In genomic region chr13:79749985-79750551, GRCh38 we compare ENCODE assay signal across 10 cellular contexts.
DNase-seq lines count a peak whose midpoint lies in the region; ATAC-seq and TF ChIP-seq lines count a peak whose summit lies in the region.
"Had no signal": no experiment of that assay in that cellular context is flagged by ENCODE, and none has a peak within 500 bp of the region (broad histone marks: within the 10 kb centered on the region; RNA-seq: fewer than 3 reads in every experiment).

No MANE protein-coding gene starts in this region.

- no peaks in the 10 kb centered on the region for H3K36me3 ChIP-seq in ACC112 (ENCODE audit: insufficient read depth, low read length)

- no peak for ATAC-seq in GM21515 (IDR thresholded peaks at IDR 0.05; ENCODE audit: unreplicated experiment)

- H3K4me3 ChIP-seq in ACC112 (ENCODE audit: low read depth, low read length): no peak overlapping the region
- H3K4me3 ChIP-seq in epithelial cell of esophagus (ENCODE audit: low read length): no peak overlapping the region

- no peaks in the 10 kb centered on the region for H3K79me2 ChIP-seq in ACC112 (ENCODE audit: control insufficient read depth, insufficient read depth, low read length, unreplicated experiment)

- peak overlapping the region; percentile 98 for H3K27ac Mint-ChIP-seq in mesothelial cell of epicardium
- H3K27ac Mint-ChIP-seq: CD4-positive, CD25-positive, alpha-beta regulatory T cell had no signal

- no peak overlapping the region for H3K4me3 Mint-ChIP-seq in mesothelial cell of epicardium
- H3K4me3 Mint-ChIP-seq: CD4-positive, CD25-positive, alpha-beta regulatory T cell had no signal

- peaks cover 14% of the 10 kb centered on the region for H3K4me1 ChIP-seq in ACC112 (ENCODE audit: control insufficient read depth, insufficient read depth, low read length, unreplicated experiment)

- peaks cover 56% of the 10 kb centered on the region for H3K4me1 Mint-ChIP-seq in mesothelial cell of epicardium
- H3K4me1 Mint-ChIP-seq: CD4-positive, CD25-positive, alpha-beta regulatory T cell had no signal

- TF ChIP-seq CTCF in epithelial cell of esophagus (IDR thresholded peaks at IDR 0.05; ENCODE audit: insufficient read depth, low read depth, low read length, missing control alignments) (no peak), mesothelial cell of epicardium (IDR thresholded peaks at IDR 0.05; ENCODE audit: unreplicated experiment) (no peak), GM13977 (IDR thresholded peaks at IDR 0.05; ENCODE audit: extremely low read depth, insufficient read depth, missing control alignments) (no peak)

- in situ Hi-C loops in GM13977 (cut with MboI; ENCODE audit: low pct_unique_long_range_greater_than_20kb, low sequenced_read_pairs, unreplicated experiment): no loop called here

- no peaks in the 10 kb centered on the region for H3K27me3 ChIP-seq in ACC112 (ENCODE audit: insufficient read depth, low read length)

- no peaks in the 10 kb centered on the region for H3K36me3 Mint-ChIP-seq in mesothelial cell of epicardium
- H3K36me3 Mint-ChIP-seq: CD4-positive, CD25-positive, alpha-beta regulatory T cell had no signal

- DNase-seq in M059J (ENCODE audit: low read depth): peak; percentile 88
- peak; percentile 67 for DNase-seq in epithelial cell of esophagus (ENCODE audit: low read depth)
- peak; percentile 43 to 59 for DNase-seq in mesothelial cell of epicardium (ENCODE audit: low spot score in 2 of 2, unreplicated experiment in 2 of 2)
- no peak for DNase-seq in SKM-1 treated with dmso at 0.1 percent for 144 hours (lab: John Stamatoyannopoulos, UW; ENCODE audit: unreplicated experiment)
- no peak for DNase-seq in NCI-H510A treated with DMSO at 0.1 percent for 48 hours (lab: John Stamatoyannopoulos, UW)
- no peak for DNase-seq in GM13977 (ENCODE audit: low spot score)
- DNase-seq: CD4-positive, CD25-positive, alpha-beta regulatory T cell; NCI-H1694 treated with DMSO at 0.1 percent for 48 hours had no signal

- H3K9me3 Mint-ChIP-seq in mesothelial cell of epicardium: peaks cover 8% of the 10 kb centered on the region

- H3K27me3 Mint-ChIP-seq in mesothelial cell of epicardium (ENCODE audit: low read depth): no peaks in the 10 kb centered on the region
- H3K27me3 Mint-ChIP-seq: CD4-positive, CD25-positive, alpha-beta regulatory T cell had no signal

- H2AFZ ChIP-seq in ACC112 (ENCODE audit: low read length, unreplicated experiment): peak overlapping the region; percentile 6

- peak overlapping the region; percentile 48 for H3K27ac ChIP-seq in ACC112 (ENCODE audit: low read depth, low read length)

Comparison
In these comparisons a context has a peak if more than half of its experiments do, and no peak if none do; other contexts are left out.
1. DNase-seq: peak in M059J (single experiment), epithelial cell of esophagus (single experiment) and mesothelial cell of epicardium (2 of 2); none in SKM-1 treated with dmso at 0.1 percent for 144 hours (single experiment), NCI-H510A treated with DMSO at 0.1 percent for 48 hours (single experiment) and GM13977 (single experiment).